ENCODE assay signal across 21 cellular contexts in the genomic region with DNA sequence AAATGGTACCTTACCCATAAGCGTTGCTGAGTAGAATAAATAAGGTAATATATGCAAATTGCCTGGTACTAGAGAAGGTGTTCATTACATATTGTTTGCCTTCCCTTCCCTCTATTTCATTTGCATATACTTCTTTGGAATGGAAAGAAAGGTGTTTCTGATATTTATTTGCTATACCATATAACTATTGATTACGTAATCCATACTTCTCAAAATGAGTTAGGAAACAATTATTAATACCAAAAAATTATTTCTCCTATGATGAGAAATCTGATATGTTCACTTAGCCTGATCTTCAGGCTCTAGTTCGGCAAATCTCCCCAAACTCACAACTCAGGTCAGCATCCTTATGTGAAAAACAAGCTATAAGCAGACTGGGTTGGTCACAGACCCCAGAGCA.
DNase-seq lines count a peak whose midpoint lies in the region; ATAC-seq and TF ChIP-seq lines count a peak whose summit lies in the region.
"Had no signal": no experiment of that assay in that cellular context is flagged by ENCODE, and none has a peak within 500 bp of the region (broad histone marks: within the 10 kb centered on the region; RNA-seq: fewer than 3 reads in every experiment).

No MANE protein-coding gene starts in this region.

- H2AK5ac ChIP-seq in IMR-90 (ENCODE audit: low read depth, low read length) (no peak overlapping the region), mesendoderm (ENCODE audit: low read length) (no peak overlapping the region)

- no peaks in the 10 kb centered on the region for H3K9me1 ChIP-seq in IMR-90 (ENCODE audit: insufficient read depth, low read length)

- no peak for TF ChIP-seq RAD21 in IMR-90 (IDR thresholded peaks at IDR 0.05; ENCODE audit: low read length)

- H3K18ac ChIP-seq in IMR-90 (ENCODE audit: low read depth, low read length) (no peak overlapping the region), mesendoderm (ENCODE audit: low read length) (peak overlapping the region; percentile 25)

- H4K91ac ChIP-seq in IMR-90 (ENCODE audit: insufficient read depth, low read depth, low read length) = no peak overlapping the region

- H2BK20ac ChIP-seq in IMR-90 (ENCODE audit: low read depth, low read length) = no peak overlapping the region

- DNase-seq in IMR-90 (no peak), mesendoderm (no peak), hepatic stellate cell (ENCODE audit: low spot score) (no peak), epidermal melanocyte (ENCODE audit: insufficient read length, low spot score) (no peak), RKO (ENCODE audit: low spot score) (no peak)
- DNase-seq: 8988T; ACHN; AML-193; BE2C; C1 segment of cervical spinal cord; Calu3; CD4-positive, alpha-beta memory T cell; COR-L47; DMS53; DMS79 treated with DMSO at 0.1 percent for 48 hours; GF-D8; H9 had no signal

- H3K36me3 ChIP-seq in BLaER1 = no peaks in the 10 kb centered on the region; the same call in 1 of the 2 replicates
- no peaks in the 10 kb centered on the region for H3K36me3 ChIP-seq in IMR-90 (ENCODE audit: control insufficient read depth, insufficient read depth, low read length)
- no peaks in the 10 kb centered on the region for H3K36me3 ChIP-seq in mesendoderm (ENCODE audit: control insufficient read depth, insufficient read depth, low read length)
- H3K36me3 ChIP-seq: BE2C had no signal

- TF ChIP-seq CTCF in IMR-90 (conservative IDR thresholded peaks at IDR 0.05; ENCODE audit: low read depth, low read length) = no peak

- H3K36me3 Mint-ChIP-seq in activated T-helper 17 cell treated with anti-CD3 and anti-CD28 coated beads, Interleukin-2, amount 50 U/mL, for 72 hours (ENCODE audit: low read depth) = no peaks in the 10 kb centered on the region

- no peak overlapping the region for H2AK9ac ChIP-seq in IMR-90 (replicated peaks; ENCODE audit: low read depth, low read length, poor library complexity)

- in situ Hi-C loops in IMR-90 (cut with MboI; ENCODE audit: low sequenced_read_pairs) = no loop called here

- H3K4me2 ChIP-seq in BLaER1 = peak overlapping the region; percentile 91
- H3K4me2 ChIP-seq in IMR-90 (ENCODE audit: low read depth, low read length) = no peak overlapping the region
- no peak overlapping the region for H3K4me2 ChIP-seq in mesendoderm (ENCODE audit: low read length)
- H3K4me2 ChIP-seq: A549 had no signal

- ATAC-seq in IMR-90 (ENCODE audit: low read depth) = no peak
- ATAC-seq in activated T-helper 17 cell treated with anti-CD3 and anti-CD28 coated beads, Interleukin-2, amount 50 U/mL, for 72 hours (replicated peaks) = no peak
- ATAC-seq: A549, HCT116 had no signal

- peaks cover 12% of the 10 kb centered on the region for H3K9me3 Mint-ChIP-seq in activated T-helper 17 cell treated with anti-CD3 and anti-CD28 coated beads, Interleukin-2, amount 50 U/mL, for 72 hours
- H3K9me3 Mint-ChIP-seq: H9 had no signal

- H3K79me2 ChIP-seq in mesendoderm (ENCODE audit: control insufficient read depth, insufficient read depth, low read length) = no peaks in the 10 kb centered on the region

- H3K14ac ChIP-seq in IMR-90 (replicated peaks; ENCODE audit: low read depth, low read length) = no peak overlapping the region

- no peaks in the 10 kb centered on the region for H4K20me1 ChIP-seq in BLaER1
- no peaks in the 10 kb centered on the region for H4K20me1 ChIP-seq in IMR-90 (ENCODE audit: insufficient read depth, low read length)

- peaks cover 21% of the 10 kb centered on the region for H3K4me1 Mint-ChIP-seq in activated T-helper 17 cell treated with anti-CD3 and anti-CD28 coated beads, Interleukin-2, amount 50 U/mL, for 72 hours

- CTCF ChIA-PET in IMR-90 (lab: Yijun Ruan, JAX) = no interaction called here

- H4K5ac ChIP-seq in IMR-90 (ENCODE audit: low read depth, low read length) (no peak overlapping the region), mesendoderm (ENCODE audit: low read length) (no peak overlapping the region)

- dilution Hi-C loops in IMR-90 (cut with HindIII; ENCODE audit: low sequenced_read_pairs, unreplicated experiment) = no loop called here

- H3K4ac ChIP-seq in IMR-90 (ENCODE audit: low read depth, low read length) (no peak overlapping the region), mesendoderm (ENCODE audit: low read depth, low read length) (no peak overlapping the region)

- BruUV-seq in IMR-90 (replicated peaks; lab: Mats Ljungman, UMichigan) = no TSS peak

- H3K4me3 Mint-ChIP-seq in activated T-helper 17 cell treated with anti-CD3 and anti-CD28 coated beads, Interleukin-2, amount 50 U/mL, for 72 hours = peak overlapping the region; percentile 37
- H3K4me3 Mint-ChIP-seq: H9 had no signal

- H3K56ac ChIP-seq in IMR-90 (ENCODE audit: extremely low read depth, insufficient read depth, low read length) = no peak overlapping the region
- H3K56ac ChIP-seq in mesendoderm (ENCODE audit: low read length) = no peak overlapping the region

- POLR2A ChIA-PET in IMR-90 (lab: Charles Lee; ENCODE audit: unreplicated experiment) = no interaction called here

- H2BK120ac ChIP-seq in IMR-90 (ENCODE audit: low read depth, low read length) (no peak overlapping the region), mesendoderm (ENCODE audit: low read depth, low read length) (no peak overlapping the region)

- H2BK15ac ChIP-seq in IMR-90 (ENCODE audit: low read depth, low read length) (no peak overlapping the region), mesendoderm (replicated peaks; ENCODE audit: low read depth) (no peak overlapping the region)

- H3K9me3 ChIP-seq in BLaER1 = no peaks in the 10 kb centered on the region; the same call in 1 of the 2 replicates
- no peaks in the 10 kb centered on the region for H3K9me3 ChIP-seq in IMR-90 (ENCODE audit: control insufficient read depth, insufficient read depth, low read length)
- H3K9me3 ChIP-seq: A549, BE2C had no signal

- H3K27me3 Mint-ChIP-seq in activated T-helper 17 cell treated with anti-CD3 and anti-CD28 coated beads, Interleukin-2, amount 50 U/mL, for 72 hours = no peaks in the 10 kb centered on the region

- intact Hi-C loops in IMR-90 (cut with micrococcal nuclease) = no loop called here

- no CpG with 5 or more reads among the region's 3 CpGs for WGBS in IMR-90 (ENCODE audit: extremely low coverage in 2 of 2, insufficient read length in 1 of 2), 2 experiments
- WGBS in mesendoderm (ENCODE audit: extremely low coverage, insufficient coverage, low lambda C conversion rate) = no CpG with 5 or more reads among the region's 3 CpGs

- no peaks in the 10 kb centered on the region for H3K27me3 ChIP-seq in BLaER1
- H3K27me3 ChIP-seq in IMR-90 (ENCODE audit: control insufficient read depth, insufficient read depth, low read length) = no peaks in the 10 kb centered on the region
- no peaks in the 10 kb centered on the region for H3K27me3 ChIP-seq in mesendoderm (ENCODE audit: insufficient read depth, low read length, poor library complexity)
- H3K27me3 ChIP-seq: BE2C had no signal

- no peaks in the 10 kb centered on the region for H3K79me1 ChIP-seq in IMR-90 (ENCODE audit: low read depth in 1 of 2, low read length in 2 of 2)
- H3K79me1 ChIP-seq in mesendoderm (ENCODE audit: low read length) = peaks cover 11% of the 10 kb centered on the region

- no peak overlapping the region for H3K27ac ChIP-seq in BLaER1
- no peak overlapping the region for H3K27ac ChIP-seq in IMR-90 (ENCODE audit: insufficient read depth, low read length)
- H3K27ac ChIP-seq in mesendoderm (ENCODE audit: low read depth, low read length) = no peak overlapping the region
- H3K27ac ChIP-seq: A549 had no signal

- H3K23ac ChIP-seq in IMR-90 (ENCODE audit: low read depth, low read length) (no peak overlapping the region), mesendoderm (ENCODE audit: low read length) (no peak overlapping the region)

- no peak overlapping the region for H3K27ac Mint-ChIP-seq in activated T-helper 17 cell treated with anti-CD3 and anti-CD28 coated beads, Interleukin-2, amount 50 U/mL, for 72 hours

- H3K4me3 ChIP-seq in BLaER1 = no peak overlapping the region
- H3K4me3 ChIP-seq in IMR-90 (ENCODE audit: insufficient read depth, low read depth, low read length) = no peak overlapping the region
- no peak overlapping the region for H3K4me3 ChIP-seq in mesendoderm (ENCODE audit: low read length)
- H3K4me3 ChIP-seq: A549 had no signal

- no peak for TF ChIP-seq POLR2A in IMR-90 (IDR thresholded peaks at IDR 0.05; ENCODE audit: low read depth, low read length)

- H2BK5ac ChIP-seq in IMR-90 (ENCODE audit: low read depth, low read length, poor library complexity, severe bottlenecking) = no peak overlapping the region
- no peak overlapping the region for H2BK5ac ChIP-seq in mesendoderm (ENCODE audit: low read length)

- H2AFZ ChIP-seq in IMR-90 (replicated peaks; ENCODE audit: low read length, poor library complexity) = no peak overlapping the region

- H3K9ac ChIP-seq in BLaER1 (no peak overlapping the region), IMR-90 (ENCODE audit: low read depth, low read length) (no peak overlapping the region), mesendoderm (ENCODE audit: low read length) (no peak overlapping the region)

- peaks cover 86% of the 10 kb centered on the region for H3K4me1 ChIP-seq in BLaER1
- no peaks in the 10 kb centered on the region; the same call in 1 of the 2 replicates for H3K4me1 ChIP-seq in IMR-90 (ENCODE audit: control insufficient read depth, insufficient read depth, low read length)
- peaks cover 9% of the 10 kb centered on the region for H3K4me1 ChIP-seq in mesendoderm (ENCODE audit: control insufficient read depth, low read depth, low read length)
- H3K4me1 ChIP-seq: A549, BE2C had no signal

- H4K8ac ChIP-seq in IMR-90 (ENCODE audit: low read depth in 2 of 2, low read length in 2 of 2) (no peak overlapping the region), mesendoderm (ENCODE audit: low read depth, low read length) (no peak overlapping the region)

TF ChIP-seq in IMR-90, 13 proteins besides CTCF, POLR2A, EP300 and RAD21:
- no peak for TF ChIP-seq MAFK (IDR thresholded peaks at IDR 0.05; ENCODE audit: low read depth, low read length)
- TF ChIP-seq SMC3 (IDR thresholded peaks at IDR 0.05; ENCODE audit: low read depth, low read length) = no peak
- no peak for TF ChIP-seq BHLHE40 (IDR thresholded peaks at IDR 0.05; ENCODE audit: low read depth, low read length)
- TF ChIP-seq CEBPB (IDR thresholded peaks at IDR 0.05; ENCODE audit: low read depth, low read length) = peak; percentile 63
TF ChIP-seq in IMR-90: peak in this region for 1.
